Comparison of ENCODE assay signal across 16 cellular contexts in the genomic region with DNA sequence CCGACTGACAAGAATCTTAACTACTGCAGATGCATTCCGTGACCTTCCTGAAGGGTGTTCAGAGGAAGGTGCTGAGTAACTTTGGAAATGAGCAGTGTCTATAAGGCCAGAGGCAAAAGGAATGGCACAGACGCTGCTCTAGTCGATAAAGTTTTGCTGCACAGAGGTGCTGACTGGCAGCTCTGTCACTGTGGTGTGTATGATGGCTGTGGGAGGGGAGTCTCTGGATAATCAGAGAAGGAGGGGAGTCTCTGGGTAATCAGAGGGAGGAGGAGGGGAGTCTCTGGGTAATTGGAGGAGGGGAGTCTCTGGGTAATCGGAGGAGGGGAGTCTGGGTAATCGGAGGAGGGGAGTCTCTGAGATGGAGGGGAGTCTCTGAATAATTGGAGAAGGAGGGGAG. TPM values are rescaled to one million over a fixed set of nuclear protein-coding genes. Genes with fewer than 3 reads are reported as not detected.
A peak's percentile ranks its signal among the peaks of the same experiment; 100 is the strongest.
DNase-seq lines count a peak whose midpoint lies in the region; ATAC-seq and TF ChIP-seq lines count a peak whose summit lies in the region.
"Had no signal": no experiment of that assay in that cellular context is flagged by ENCODE, and none has a peak within 500 bp of the region (broad histone marks: within the 10 kb centered on the region; RNA-seq: fewer than 3 reads in every experiment).

No MANE protein-coding gene starts in this region.

- DNase-seq in Right ventricle myocardium inferior (ENCODE audit: missing footprints) = no peak
- no peak for DNase-seq in cardiac septum (ENCODE audit: low spot score)
- DNase-seq in heart right ventricle = no peak
- DNase-seq in osteoblast (ENCODE audit: insufficient read length, low spot score, missing footprints) = peak; percentile 73
- no peak for DNase-seq in HK-2 (ENCODE audit: unreplicated experiment)
- DNase-seq in colonic mucosa = no peak
- DNase-seq in DMS79 treated with DMSO at 0.1 percent for 48 hours (lab: John Stamatoyannopoulos, UW) = no peak
- DNase-seq in central memory CD4-positive, alpha-beta T cell = no peak
- DNase-seq: activated B cell treated with CpG ODN at 0.5 μM for 24 hours; activated T-cell treated with anti-CD3 and anti-CD28 coated beads, Interleukin-2, amount 50 U/mL, for 24 hours; DMS53; NCI-H446; SHP77 treated with DMSO at 0.1 percent for 48 hours had no signal

- H2AFZ ChIP-seq in osteoblast (ENCODE audit: low read length) = no peak overlapping the region

- H3K27me3 ChIP-seq in heart right ventricle = no peaks in the 10 kb centered on the region
- no peaks in the 10 kb centered on the region for H3K27me3 ChIP-seq in osteoblast (ENCODE audit: insufficient read depth, low read length)
- no peaks in the 10 kb centered on the region for H3K27me3 ChIP-seq in colonic mucosa

- ATAC-seq in Right ventricle myocardium inferior (peak; percentile 58), heart right ventricle (peak; percentile 27 to 65 (median 54))
- ATAC-seq: GM12878, HCT116 had no signal

- no peak overlapping the region for H3K9ac ChIP-seq in colonic mucosa (ENCODE audit: low read depth in 2 of 2, low read length in 2 of 2)

- TF ChIP-seq CTCF in heart right ventricle (IDR thresholded peaks at IDR 0.05) (no peak), osteoblast (IDR thresholded peaks at IDR 0.05; ENCODE audit: extremely low read depth, low read depth, low read length) (no peak), colonic mucosa (IDR thresholded peaks at IDR 0.05) (no peak)

- H4K20me1 ChIP-seq in osteoblast (ENCODE audit: insufficient read depth, low read length) = no peaks in the 10 kb centered on the region

- H3K4me1 ChIP-seq in heart right ventricle (peaks cover 9 to 28% (median 22%) of the 10 kb centered on the region in 9 donors), osteoblast (ENCODE audit: insufficient read depth, low read length) (peaks cover 10% of the 10 kb centered on the region), colonic mucosa (no peaks in the 10 kb centered on the region)

- no peak overlapping the region for H3K4me3 ChIP-seq in heart right ventricle
- no peak overlapping the region for H3K4me3 ChIP-seq in osteoblast (ENCODE audit: insufficient read depth, low read length)
- H3K4me3 ChIP-seq in colonic mucosa = no peak overlapping the region
- H3K4me3 ChIP-seq: GM12878 had no signal

- intact Hi-C loops in Right ventricle myocardium inferior (cut with DNase I) (loop anchor here (5.0 kb wide), 1 partner anchor 34 kb away; no protein-coding TSS in a partner anchor), cardiac septum (cut with DNase I) (loop anchor here (5.0 kb wide), 1 partner anchor 34 kb away; no protein-coding TSS in a partner anchor), heart right ventricle (cut with DNase I) (loop anchor here in 1 of 10 donors (5.0 kb wide), 1 partner anchor 39 kb away; a partner anchor contains a TSS), colonic mucosa (cut with DNase I) (no loop called here)

- H3K36me3 ChIP-seq in heart right ventricle (peaks cover 0 to 18% (median 4%) of the 10 kb centered on the region in 9 donors), osteoblast (ENCODE audit: insufficient read depth, low read length) (peaks cover 3% of the 10 kb centered on the region), colonic mucosa (no peaks in the 10 kb centered on the region)

- H3K79me2 ChIP-seq in osteoblast (ENCODE audit: insufficient read depth, low read length) = peaks cover 26% of the 10 kb centered on the region

- H3K27ac ChIP-seq in heart right ventricle (peak overlapping the region; percentile 50 to 83 (median 68)), osteoblast (ENCODE audit: low read depth, low read length) (no peak overlapping the region), colonic mucosa (no peak overlapping the region)

- no peak overlapping the region for H3K4me2 ChIP-seq in osteoblast (ENCODE audit: insufficient read depth, low read length)

- H3K9me3 ChIP-seq in heart right ventricle (no peaks in the 10 kb centered on the region), osteoblast (ENCODE audit: low read depth, low read length) (no peaks in the 10 kb centered on the region), colonic mucosa (no peaks in the 10 kb centered on the region)

- whole genome bisulfite sequencing in heart right ventricle, 2 donors = 29 to 46% methylated on average over 6 of the region's 6 CpGs

RNA-seq across cellular contexts. Expression of a gene that starts 18.4 kb away (rescaled TPM):
- total RNA-seq in Right ventricle myocardium inferior (27.8 TPM), cardiac septum (24.9 TPM), heart right ventricle (10 to 100 TPM; 16.7 to 37.9 (median 24.8) TPM), osteoblast (33.0 and 36.2 TPM in 2 replicates), colonic mucosa (10 to 100 TPM; 20.6 to 27.6 TPM)
- 10 to 100 TPM; 31.4 to 55.5 TPM for polyA plus RNA-seq in heart right ventricle

RNA-seq across cellular contexts. Expression of a gene that starts 26.7 kb away (rescaled TPM):
- total RNA-seq in Right ventricle myocardium inferior (0.41 TPM), cardiac septum (0.38 TPM), heart right ventricle (1 to 10 TPM in 1 of 10 donors, under 1 TPM in 5, not detected in 4; 0.05 to 2.3 (median 0.19) TPM), osteoblast (under 0.01 TPM in 1 of 2 replicates, not detected in the other), colonic mucosa (100 to 1,000 TPM; 121 to 129 TPM)
- polyA plus RNA-seq in heart right ventricle = under 1 TPM; 0.13 to 0.37 TPM
- total RNA-seq: neural crest cell had no signal

RNA-seq across cellular contexts. Expression of a gene that starts 38.5 kb away (rescaled TPM):
- total RNA-seq in Right ventricle myocardium inferior (190 TPM), cardiac septum (158 TPM), heart right ventricle (100 to 1,000 TPM; 118 to 221 (median 153) TPM), osteoblast (441 and 506 TPM in 2 replicates), colonic mucosa (100 to 1,000 TPM; 106 to 140 TPM)
- polyA plus RNA-seq in heart right ventricle = 100 to 1,000 TPM in 1 of 2 donors, 10 to 100 TPM in 1; 37.4 to 189 TPM

RNA-seq across cellular contexts. Expression of a gene that starts 53.7 kb away (rescaled TPM):
- 50.0 TPM for total RNA-seq in Right ventricle myocardium inferior
- total RNA-seq in cardiac septum = 33.3 TPM
- 10 to 100 TPM; 20.4 to 52.4 (median 30.0) TPM for total RNA-seq in heart right ventricle
- 100 to 1,000 TPM in 1 of 2 donors, 10 to 100 TPM in 1; 56.0 to 187 TPM for polyA plus RNA-seq in heart right ventricle
- 10.9 and 14.5 TPM in 2 replicates for total RNA-seq in osteoblast
- 100 to 1,000 TPM in 1 of 2 donors, 10 to 100 TPM in 1; 91.4 to 177 TPM for total RNA-seq in colonic mucosa

Comparison
In these comparisons a context has a peak if more than half of its experiments do, and no peak if none do; other contexts are left out.
1. H3K27ac ChIP-seq: peak in heart right ventricle (10 of 10); none in osteoblast (single experiment) and colonic mucosa (single experiment).
2. RNA of a gene that starts 26.7 kb away (total RNA-seq): 121 to 129 TPM in colonic mucosa; 0.41 TPM in Right ventricle myocardium inferior (single experiment), 0.38 TPM in cardiac septum (single experiment), 0.05 to 2.3 TPM in heart right ventricle and under 0.01 TPM in osteoblast; every median in the first group is over 10 times any median in the second.